ENCODE assay signal across 8 cellular contexts in the genomic region with DNA sequence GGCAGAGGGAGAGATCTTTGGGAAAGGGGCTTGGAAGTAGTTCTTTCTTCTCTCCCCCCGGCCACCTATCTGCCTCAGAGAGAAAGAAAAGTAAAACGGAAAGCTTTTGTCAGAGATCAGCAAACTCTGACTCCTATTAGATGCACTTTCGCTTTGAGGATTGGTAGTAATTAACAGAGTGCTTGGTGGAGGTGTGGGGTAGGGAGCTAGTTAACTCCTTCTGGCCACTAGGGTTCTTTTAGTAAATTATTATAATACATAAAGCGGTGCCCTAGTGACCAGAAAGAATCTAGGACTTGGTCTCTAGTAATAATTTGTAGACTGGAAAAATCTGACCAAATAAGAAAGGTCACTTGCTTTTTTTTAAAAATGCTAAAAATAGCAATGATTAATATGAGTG. TPM values are rescaled to one million over a fixed set of nuclear protein-coding genes. Genes with fewer than 3 reads are reported as not detected.
DNase-seq lines count a peak whose midpoint lies in the region; ATAC-seq and TF ChIP-seq lines count a peak whose summit lies in the region.

No MANE protein-coding gene starts in this region.

- no peak overlapping the region for H2AFZ ChIP-seq in PC-3 (ENCODE audit: low read length)

- H3K4me1 ChIP-seq in adipocyte (ENCODE audit: control insufficient read depth, insufficient read depth, low read length): peaks cover 38% of the 10 kb centered on the region
- H3K4me1 ChIP-seq in mucosa of stomach (ENCODE audit: control insufficient read depth, insufficient read depth, low read length): peaks cover 19% of the 10 kb centered on the region
- no peaks in the 10 kb centered on the region for H3K4me1 ChIP-seq in PC-3 (ENCODE audit: insufficient read depth, low read length)

- intact Hi-C loops in PC-3 (cut with micrococcal nuclease): no loop called here

- BruUV-seq in PC-3 (replicated peaks; lab: Mats Ljungman, UMichigan): no TSS peak

- H3K4me3 ChIP-seq in adipocyte (ENCODE audit: low read length) (peak overlapping the region; percentile 72), mucosa of stomach (ENCODE audit: low read length) (peak overlapping the region; percentile 62), PC-3 (ENCODE audit: low read length) (no peak overlapping the region)

- no peaks in the 10 kb centered on the region for H3K9me2 ChIP-seq in PC-3 (replicated peaks; ENCODE audit: low read length)

- no peak overlapping the region for H3K27ac ChIP-seq in PC-3 (ENCODE audit: low read length)

- no peaks in the 10 kb centered on the region for H3F3A ChIP-seq in PC-3 (ENCODE audit: low read length, unreplicated experiment)

- POLR2A ChIA-PET in PC-3 (lab: Charles Lee; ENCODE audit: unreplicated experiment): no interaction called here

- TF ChIP-seq CTCF in PC-3 (conservative IDR thresholded peaks at IDR 0.05; ENCODE audit: low read depth, low read length): no peak

- H3K36me3 ChIP-seq in adipocyte (ENCODE audit: control insufficient read depth, insufficient read depth, low read length, severe bottlenecking) (no peaks in the 10 kb centered on the region), mucosa of stomach (ENCODE audit: control insufficient read depth, insufficient read depth, low read length) (no peaks in the 10 kb centered on the region), PC-3 (ENCODE audit: low read depth, low read length) (no peaks in the 10 kb centered on the region)

- no peak overlapping the region for H3K4me2 ChIP-seq in PC-3 (ENCODE audit: low read length)

- DNase-seq in adipocyte (ENCODE audit: low read depth) (peak; percentile 15), NCI-H226 (no peak), PC-3 (no peak), epidermal melanocyte (ENCODE audit: insufficient read length, low spot score) (no peak)

- no peaks in the 10 kb centered on the region for H3K27me3 ChIP-seq in adipocyte (replicated peaks; ENCODE audit: control insufficient read depth, insufficient read depth, low read length)
- no peaks in the 10 kb centered on the region for H3K27me3 ChIP-seq in mucosa of stomach (ENCODE audit: control insufficient read depth, insufficient read depth, low read length)
- no peaks in the 10 kb centered on the region for H3K27me3 ChIP-seq in PC-3 (ENCODE audit: low read length)

- no peaks in the 10 kb centered on the region for H4K20me1 ChIP-seq in PC-3 (ENCODE audit: low read length)

- no peaks in the 10 kb centered on the region for H3K9me3 ChIP-seq in adipocyte (ENCODE audit: control insufficient read depth, low read length)
- H3K9me3 ChIP-seq in mucosa of stomach (ENCODE audit: control insufficient read depth, low read length): no peaks in the 10 kb centered on the region
- no peaks in the 10 kb centered on the region for H3K9me3 ChIP-seq in PC-3 (ENCODE audit: low read length)

- no peaks in the 10 kb centered on the region for H3K79me2 ChIP-seq in PC-3 (ENCODE audit: low read length)

- peak overlapping the region; percentile 61 for H3K9ac ChIP-seq in adipocyte (ENCODE audit: low read length)
- H3K9ac ChIP-seq in mucosa of stomach (ENCODE audit: low read length): peak overlapping the region; percentile 56
- no peak overlapping the region for H3K9ac ChIP-seq in PC-3 (ENCODE audit: low read length)

- CTCF ChIA-PET in PC-3 (lab: Charles Lee): interaction anchor here (0.7 kb wide), 1 partner anchor 135 kb away, joined by 4 read pairs; no protein-coding TSS in a partner anchor

- ATAC-seq in GM18498 (IDR thresholded peaks at IDR 0.05; ENCODE audit: unreplicated experiment) (peak; percentile 98), HG02938 (IDR thresholded peaks at IDR 0.05; ENCODE audit: unreplicated experiment) (peak; percentile 58), GM18858 (IDR thresholded peaks at IDR 0.05; ENCODE audit: unreplicated experiment) (no peak), PC-3 (no peak)

RNA-seq across cellular contexts. Expression of gene CPVL, which starts 54.6 kb away (rescaled TPM):
- total RNA-seq in PC-3 (2014; rRNA removed): 14.7 and 15.3 TPM in 2 replicates

Comparison
In these comparisons a context has a peak if more than half of its experiments do, and no peak if none do; other contexts are left out.
1. ATAC-seq: peak in GM18498 (single experiment) and HG02938 (single experiment); none in GM18858 (single experiment) and PC-3 (single experiment).